In genomic region chr1:38018864-38019343, GRCh38 we compare ENCODE assay signal across 8 cellular contexts. TPM values are rescaled to one million over a fixed set of nuclear protein-coding genes. Genes with fewer than 3 reads are reported as not detected.
DNase-seq lines count a peak whose midpoint lies in the region; ATAC-seq and TF ChIP-seq lines count a peak whose summit lies in the region.

No MANE protein-coding gene starts in this region.

- intact Hi-C loops in MCF 10A (cut with micrococcal nuclease): loop anchor here (1.0 kb wide), 2 partner anchors 30 to 129 kb away; no protein-coding TSS in a partner anchor
- intact Hi-C loops in breast epithelium (cut with DNase I; ENCODE audit: low total_unique reads): no loop called here
- intact Hi-C loops in OCI-LY7 (cut with micrococcal nuclease; ENCODE audit: unreplicated experiment): loop anchor here (1.0 to 10.0 kb wide), 3 partner anchors 28 to 324 kb away; partner anchors contain the start of genes CDCA8 and SF3A3

- no peaks in the 10 kb centered on the region for H3K9me3 ChIP-seq in breast epithelium
- H3K9me3 ChIP-seq in OCI-LY7 (ENCODE audit: low read length): no peaks in the 10 kb centered on the region

- TF ChIP-seq POLR2A in breast epithelium (IDR thresholded peaks at IDR 0.05) (no peak), erythroblast (IDR thresholded peaks at IDR 0.05; ENCODE audit: low read length) (no peak)

- peak; percentile 55 for ATAC-seq in stimulated activated effector memory CD8-positive, alpha-beta T cell treated with anti-CD3 and anti-CD28 coated beads, Interleukin-12 subunit alpha, Interleukin-12 subunit beta, amount 100 ng/mL, for 72 hours
- ATAC-seq in GM18870 (IDR thresholded peaks at IDR 0.05; ENCODE audit: unreplicated experiment): no peak
- ATAC-seq in GM18868 (IDR thresholded peaks at IDR 0.05; ENCODE audit: unreplicated experiment): no peak

- H2AFZ ChIP-seq in OCI-LY7 (ENCODE audit: low read length): no peak overlapping the region

- CTCF ChIA-PET in MCF 10A (lab: Yijun Ruan, JAX) (interaction anchor here (0.7 to 4.6 kb wide), 23 partner anchors 9 to 827 kb away, joined by 3 to 28 read pairs (median 4); partner anchors contain the start of gene SF3A3), OCI-LY7 (lab: Charles Lee; ENCODE audit: unreplicated experiment) (no interaction called here)

- no peak overlapping the region for H3K4me2 ChIP-seq in OCI-LY7 (ENCODE audit: low read length)

- H3K36me3 ChIP-seq in breast epithelium (peaks cover 8% of the 10 kb centered on the region), OCI-LY7 (ENCODE audit: insufficient read depth, low read length) (peaks cover 92% of the 10 kb centered on the region)

- no peaks in the 10 kb centered on the region for H3K9me3 Mint-ChIP-seq in MCF 10A (ENCODE audit: unreplicated experiment)
- H3K9me3 Mint-ChIP-seq in stimulated activated effector memory CD8-positive, alpha-beta T cell treated with anti-CD3 and anti-CD28 coated beads, Interleukin-12 subunit alpha, Interleukin-12 subunit beta, amount 100 ng/mL, for 72 hours: no peaks in the 10 kb centered on the region

- BruUV-seq in MCF 10A (replicated peaks; lab: Mats Ljungman, UMichigan) (no TSS peak), OCI-LY7 (replicated peaks; lab: Mats Ljungman, UMichigan) (no TSS peak)

- peaks cover 87% of the 10 kb centered on the region for H3K36me3 Mint-ChIP-seq in MCF 10A (ENCODE audit: insufficient read depth, unreplicated experiment)
- peaks cover 91% of the 10 kb centered on the region for H3K36me3 Mint-ChIP-seq in stimulated activated effector memory CD8-positive, alpha-beta T cell treated with anti-CD3 and anti-CD28 coated beads, Interleukin-12 subunit alpha, Interleukin-12 subunit beta, amount 100 ng/mL, for 72 hours

- no peak overlapping the region for H3K27ac ChIP-seq in breast epithelium
- no peak overlapping the region for H3K27ac ChIP-seq in OCI-LY7 (ENCODE audit: low read depth, low read length, poor library complexity, severe bottlenecking)

- no peak overlapping the region for H3K4me3 Mint-ChIP-seq in MCF 10A (ENCODE audit: unreplicated experiment)
- H3K4me3 Mint-ChIP-seq in stimulated activated effector memory CD8-positive, alpha-beta T cell treated with anti-CD3 and anti-CD28 coated beads, Interleukin-12 subunit alpha, Interleukin-12 subunit beta, amount 100 ng/mL, for 72 hours: no peak overlapping the region

- TF ChIP-seq CTCF in MCF 10A (IDR thresholded peaks at IDR 0.05; ENCODE audit: unreplicated experiment) (peak; percentile 37), breast epithelium (IDR thresholded peaks at IDR 0.05) (peak in 1 of 3 donors; percentile 33), OCI-LY7 (conservative IDR thresholded peaks at IDR 0.05; ENCODE audit: low read length) (peak; percentile 89)

- POLR2A ChIA-PET in MCF 10A (lab: Yijun Ruan, JAX) (interaction anchor here (0.6 to 1.5 kb wide), 5 partner anchors 8 to 141 kb away, joined by 3 to 4 read pairs (median 3); no protein-coding TSS in a partner anchor), OCI-LY7 (lab: Charles Lee) (interaction anchor here (1.2 kb wide), 1 partner anchor 823 kb away, joined by 3 read pairs; no protein-coding TSS in a partner anchor)

- no peak overlapping the region for H3K4me3 ChIP-seq in breast epithelium
- H3K4me3 ChIP-seq in OCI-LY7 (ENCODE audit: low read depth, low read length, poor library complexity, severe bottlenecking): no peak overlapping the region

- peaks cover 23% of the 10 kb centered on the region for H3K79me2 ChIP-seq in OCI-LY7 (ENCODE audit: insufficient read depth, low read depth, low read length)

- H3K27me3 ChIP-seq in breast epithelium: no peaks in the 10 kb centered on the region

- DNase-seq in MCF 10A (ENCODE audit: unreplicated experiment) (peak; percentile 36), breast epithelium (ENCODE audit: low spot score in 2 of 2) (no peak), OCI-LY7 (ENCODE audit: low spot score) (peak; percentile 60), erythroblast (lab: John Stamatoyannopoulos, UW) (peak; percentile 23 to 34), COR-L47 (lab: John Stamatoyannopoulos, UW) (no peak)
- no peak for DNase-seq in stimulated activated effector memory CD8-positive, alpha-beta T cell treated with anti-CD3 and anti-CD28 coated beads, Interleukin-12 subunit alpha, Interleukin-12 subunit beta, amount 100 ng/mL, for 72 hours (ENCODE audit: low spot score in 2 of 2)

- no peaks in the 10 kb centered on the region for H3K27me3 Mint-ChIP-seq in MCF 10A (ENCODE audit: insufficient read depth, unreplicated experiment)

- H3K4me1 ChIP-seq in breast epithelium (peaks cover 0 to 5% of the 10 kb centered on the region in 2 donors), OCI-LY7 (ENCODE audit: insufficient read depth, low read length, poor library complexity, severe bottlenecking) (peaks cover 8% of the 10 kb centered on the region)

- H3K4me1 Mint-ChIP-seq in MCF 10A (ENCODE audit: insufficient read depth, unreplicated experiment): peaks cover 4% of the 10 kb centered on the region
- H3K4me1 Mint-ChIP-seq in stimulated activated effector memory CD8-positive, alpha-beta T cell treated with anti-CD3 and anti-CD28 coated beads, Interleukin-12 subunit alpha, Interleukin-12 subunit beta, amount 100 ng/mL, for 72 hours: peaks cover 10% of the 10 kb centered on the region

- H3K27ac Mint-ChIP-seq in MCF 10A (ENCODE audit: low read depth, unreplicated experiment): no peak overlapping the region
- no peak overlapping the region for H3K27ac Mint-ChIP-seq in stimulated activated effector memory CD8-positive, alpha-beta T cell treated with anti-CD3 and anti-CD28 coated beads, Interleukin-12 subunit alpha, Interleukin-12 subunit beta, amount 100 ng/mL, for 72 hours

- H4K20me1 ChIP-seq in OCI-LY7 (ENCODE audit: insufficient read depth, low read length): peaks cover 3% of the 10 kb centered on the region; the same call in 1 of the 2 replicates

- H3K9me2 ChIP-seq in OCI-LY7 (ENCODE audit: insufficient read depth, low read length): no peaks in the 10 kb centered on the region

RNA-seq across cellular contexts. Expression of gene UTP11, which starts 6.4 kb away (rescaled TPM):
- 66.5 and 70.3 TPM in 2 replicates for total RNA-seq in MCF 10A (2022)
- total RNA-seq in breast epithelium: 10 to 100 TPM; 22.6 to 29.2 (median 25.6) TPM
- total RNA-seq in OCI-LY7 (2014; rRNA removed; shearing (Covaris generic)): 43.8 and 61.1 TPM in 2 replicates
- total RNA-seq in OCI-LY7 (2022): 40.1 and 42.1 TPM in 2 replicates

RNA-seq across cellular contexts. Expression of gene FHL3, which starts 13.6 kb away (rescaled TPM):
- total RNA-seq in MCF 10A (2022): 13.5 and 18.8 TPM in 2 replicates
- total RNA-seq in breast epithelium: 10 to 100 TPM; 11.8 to 22.6 (median 21.4) TPM
- total RNA-seq in OCI-LY7 (2014; rRNA removed; shearing (Covaris generic)): 0.21 and 0.63 TPM in 2 replicates
- 1.2 and 1.8 TPM in 2 replicates for total RNA-seq in OCI-LY7 (2022)

RNA-seq across cellular contexts. Expression of gene POU3F1, which starts 27.7 kb away (rescaled TPM):
- 0.14 TPM in 1 of 2 replicates, not detected in the other for total RNA-seq in MCF 10A (2022)
- total RNA-seq in breast epithelium: under 1 TPM in 1 of 3 donors, not detected in 2; 0.29 TPM
- 0.08 and 0.13 TPM in 2 replicates for total RNA-seq in OCI-LY7 (2014; rRNA removed; shearing (Covaris generic))
- not detected in 2 replicates for total RNA-seq in OCI-LY7 (2022)

RNA-seq across cellular contexts. Expression of gene SF3A3, which starts 29.1 kb away (rescaled TPM):
- total RNA-seq in MCF 10A (2022) (55.6 and 61.7 TPM in 2 replicates), breast epithelium (10 to 100 TPM; 51.8 to 61.8 (median 54.4) TPM), OCI-LY7 (2022) (106 and 133 TPM in 2 replicates)
- 89.5 and 155 TPM in 2 replicates for total RNA-seq in OCI-LY7 (2014; rRNA removed; shearing (Covaris generic))

Comparison
In these comparisons a context has a peak if more than half of its experiments do, and no peak if none do; other contexts are left out.
1. DNase-seq: peak in MCF 10A (single experiment), OCI-LY7 (single experiment) and erythroblast (2 of 2); none in breast epithelium (0 of 2), stimulated activated effector memory CD8-positive, alpha-beta T cell treated with anti-CD3 and anti-CD28 coated beads, Interleukin-12 subunit alpha, Interleukin-12 subunit beta, amount 100 ng/mL, for 72 hours (0 of 2) and COR-L47 (single experiment).